Comparison of ENCODE assay signal across 12 cellular contexts in genomic region chr10:71243756-71244637, GRCh38. TPM values are rescaled to one million over a fixed set of nuclear protein-coding genes. Genes with fewer than 3 reads are reported as not detected.
DNase-seq lines count a peak whose midpoint lies in the region; ATAC-seq and TF ChIP-seq lines count a peak whose summit lies in the region.
"Had no signal": no experiment of that assay in that cellular context is flagged by ENCODE, and none has a peak within 500 bp of the region (broad histone marks: within the 10 kb centered on the region; RNA-seq: fewer than 3 reads in every experiment).

No MANE protein-coding gene starts in this region.

- intact Hi-C loops in adrenal gland (cut with DNase I) (no loop called here), heart right ventricle (cut with DNase I) (no loop called here)

- no peaks in the 10 kb centered on the region for H3K9me3 Mint-ChIP-seq in naive thymus-derived CD8-positive, alpha-beta T cell

- H3K4me1 Mint-ChIP-seq in naive thymus-derived CD8-positive, alpha-beta T cell = no peaks in the 10 kb centered on the region

- H3K27me3 Mint-ChIP-seq in naive thymus-derived CD8-positive, alpha-beta T cell = peaks cover 0 to 15% (median 8%) of the 10 kb centered on the region in 5 donors

- H3K27ac ChIP-seq in HEK293 (ENCODE audit: extremely low read depth, low read depth, low read length) (no peak overlapping the region), adrenal gland (peak overlapping the region in 3 of 5 donors; percentile 15 to 80 (median 68)), heart right ventricle (peak overlapping the region in 9 of 10 donors; percentile 34 to 80 (median 76)), skeletal muscle tissue (ENCODE audit: low read depth, low read length) (no peak overlapping the region)
- H3K27ac ChIP-seq: WERI-Rb-1 had no signal

- TF ChIP-seq CTCF in HEK293 (tag by site-specific recombination; IDR thresholded peaks at IDR 0.05) (no peak), adrenal gland (IDR thresholded peaks at IDR 0.05) (no peak), heart right ventricle (IDR thresholded peaks at IDR 0.05) (no peak)

- no peaks in the 10 kb centered on the region for H3K36me3 Mint-ChIP-seq in naive thymus-derived CD8-positive, alpha-beta T cell

- DNase-seq in adrenal gland = no peak
- DNase-seq in heart right ventricle = no peak
- DNase-seq in naive thymus-derived CD8-positive, alpha-beta T cell = no peak
- no peak for DNase-seq in hypothalamus (lab: John Stamatoyannopoulos, UW)
- no peak for DNase-seq in HUDEP-2 (lab: John Stamatoyannopoulos, UW; ENCODE audit: unreplicated experiment in 76 of 76)
- DNase-seq: amygdala; NCI-H526 treated with DMSO at 0.1 percent for 48 hours; stimulated activated CD4-positive, alpha-beta T cell treated with anti-CD3 and anti-CD28 coated beads, Interleukin-15, amount 100 ng/mL, for 24 hours; WERI-Rb-1 had no signal

- H3K9me3 ChIP-seq in HEK293 (ENCODE audit: control insufficient read depth, insufficient read depth, low read depth, low read length) = no peaks in the 10 kb centered on the region
- H3K9me3 ChIP-seq in adrenal gland (replicated peaks in 1 of 3) = no peaks in the 10 kb centered on the region
- H3K9me3 ChIP-seq in heart right ventricle = no peaks in the 10 kb centered on the region
- H3K9me3 ChIP-seq in skeletal muscle tissue (ENCODE audit: control insufficient read depth in 3 of 3, low read length in 3 of 3) = no peaks in the 10 kb centered on the region

- H3K27me3 ChIP-seq in adrenal gland = no peaks in the 10 kb centered on the region
- H3K27me3 ChIP-seq in heart right ventricle = no peaks in the 10 kb centered on the region
- H3K27me3 ChIP-seq in skeletal muscle tissue (ENCODE audit: control insufficient read depth in 3 of 3, insufficient read depth in 3 of 3, low read length in 3 of 3) = peaks cover 0 to 3% (median 0%) of the 10 kb centered on the region in 3 donors

- ATAC-seq in heart right ventricle (peak in 4 of 8 donors; percentile 8 to 39 (median 18)), HG03457 (IDR thresholded peaks at IDR 0.05; ENCODE audit: unreplicated experiment) (no peak)
- ATAC-seq in naive thymus-derived CD8-positive, alpha-beta T cell = no peak

- H3K27ac Mint-ChIP-seq in naive thymus-derived CD8-positive, alpha-beta T cell = no peak overlapping the region

- POLR2A ChIA-PET in HEK293 (lab: Yijun Ruan, JAX) = no interaction called here
- POLR2A ChIA-PET in naive thymus-derived CD8-positive, alpha-beta T cell (lab: Charles Lee) = no interaction called here

- WGBS in adrenal gland, 4 donors = 44 to 62% (median 49%) methylated on average over 8 to 9 of the region's 9 CpGs
- WGBS in heart right ventricle, 2 donors = 37 to 41% methylated on average over 9 of the region's 9 CpGs

- TF ChIP-seq POLR2A in adrenal gland (IDR thresholded peaks at IDR 0.05) = no peak

- CTCF ChIA-PET in HEK293 (lab: Yijun Ruan, JAX) = interaction anchor here (0.6 to 1.4 kb wide), 5 partner anchors 27 to 366 kb away, joined by 3 to 6 read pairs (median 4); no protein-coding TSS in a partner anchor

- no peak overlapping the region for H3K4me3 Mint-ChIP-seq in naive thymus-derived CD8-positive, alpha-beta T cell

- peak overlapping the region in 1 of 3 donors; percentile 19 for H3K9ac ChIP-seq in skeletal muscle tissue (ENCODE audit: low read depth in 1 of 3, low read length in 3 of 3)

- H3K4me1 ChIP-seq in HEK293 (ENCODE audit: control insufficient read depth, insufficient read depth, low read length) (peaks cover 13% of the 10 kb centered on the region), adrenal gland (replicated peaks in 1 of 2) (peaks cover 0 to 82% of the 10 kb centered on the region in 2 donors), heart right ventricle (peaks cover 78 to 100% (median 94%) of the 10 kb centered on the region in 9 donors), skeletal muscle tissue (ENCODE audit: control insufficient read depth in 3 of 3, insufficient read depth in 3 of 3, low read length in 3 of 3) (peaks cover 47 to 71% (median 63%) of the 10 kb centered on the region in 3 donors)

- H3K4me3 ChIP-seq in HEK293 (ENCODE audit: low read depth, low read length) (no peak overlapping the region), adrenal gland (no peak overlapping the region), heart right ventricle (peak overlapping the region in 6 of 10 donors; percentile 10 to 46 (median 39)), skeletal muscle tissue (ENCODE audit: low read length in 3 of 3) (peak overlapping the region; percentile 54 to 63 (median 57))

- H3K36me3 ChIP-seq in HEK293 (ENCODE audit: control insufficient read depth in 2 of 2, insufficient read depth in 1 of 2, low read length in 2 of 2) (no peaks in the 10 kb centered on the region), adrenal gland (replicated peaks in 1 of 2) (no peaks in the 10 kb centered on the region), heart right ventricle (no peaks in the 10 kb centered on the region), skeletal muscle tissue (ENCODE audit: control insufficient read depth in 3 of 3, insufficient read depth in 3 of 3, low read length in 3 of 3) (no peaks in the 10 kb centered on the region)
- H3K36me3 ChIP-seq: WERI-Rb-1 had no signal

TF ChIP-seq in HEK293, 187 proteins besides CTCF, POLR2A, EP300 and RAD21:
- TF ChIP-seq ZNF311 (tag by site-specific recombination; IDR thresholded peaks at IDR 0.05; ENCODE audit: borderline replicate concordance) = no peak
- TF ChIP-seq KLF10 (tag by site-specific recombination; IDR thresholded peaks at IDR 0.05) = no peak
- no peak for TF ChIP-seq ZNF792 (tag by site-specific recombination; IDR thresholded peaks at IDR 0.05)
- TF ChIP-seq ZNF423 (tag by site-specific recombination; IDR thresholded peaks at IDR 0.05) = peak; percentile 33; the same call in 1 of the 2 replicates
- TF ChIP-seq ZNF24 (tag by site-specific recombination; IDR thresholded peaks at IDR 0.05) = no peak
- TF ChIP-seq MEIS1 (CRISPR knock-in tag; IDR thresholded peaks at IDR 0.05; ENCODE audit: borderline replicate concordance) = no peak
- TF ChIP-seq ZNF768 (tag by site-specific recombination; IDR thresholded peaks at IDR 0.05) = peak; percentile 75; the same call in 1 of the 2 replicates
- no peak for TF ChIP-seq ZNF660 (tag by site-specific recombination; IDR thresholded peaks at IDR 0.05)
- TF ChIP-seq KLF9 (tag by site-specific recombination; IDR thresholded peaks at IDR 0.05; ENCODE audit: low read depth) = no peak
- no peak for TF ChIP-seq MZF1 (tag by site-specific recombination; IDR thresholded peaks at IDR 0.05; ENCODE audit: borderline replicate concordance)
- 0 out of 2 replicates have a peak, but pooled peaks have one; percentile 41 for TF ChIP-seq KLF17 (tag by site-specific recombination; IDR thresholded peaks at IDR 0.05)
- no peak for TF ChIP-seq SCRT1 (tag by site-specific recombination; IDR thresholded peaks at IDR 0.05; ENCODE audit: borderline replicate concordance)
- TF ChIP-seq ZNF692 (tag by site-specific recombination; IDR thresholded peaks at IDR 0.05) = no peak
- TF ChIP-seq KLF1 (tag by site-specific recombination; IDR thresholded peaks at IDR 0.05) = peak; percentile 88
- 0 out of 2 replicates have a peak, but pooled peaks have one; percentile 20 for TF ChIP-seq ZBTB8A (tag by site-specific recombination; IDR thresholded peaks at IDR 0.05)
- no peak for TF ChIP-seq ZNF248 (tag by site-specific recombination; IDR thresholded peaks at IDR 0.05)
- peak; percentile 76 for TF ChIP-seq ZIC2 (tag by site-specific recombination; IDR thresholded peaks at IDR 0.05)
- no peak for TF ChIP-seq ZNF214 (tag by site-specific recombination; IDR thresholded peaks at IDR 0.05; ENCODE audit: borderline replicate concordance)

RNA-seq across cellular contexts. Expression of gene UNC5B, which starts 31.6 kb away (rescaled TPM):
- total RNA-seq in adrenal gland = 10 to 100 TPM in 5 of 8 donors, 1 to 10 TPM in 3; 6.8 to 27.0 (median 10.9) TPM
- 1 to 10 TPM; 3.0 to 7.9 (median 7.3) TPM for polyA plus RNA-seq in adrenal gland
- total RNA-seq in heart right ventricle = 10 to 100 TPM in 9 of 10 donors, 1 to 10 TPM in 1; 9.0 to 20.6 (median 12.5) TPM
- 1 to 10 TPM; 3.3 to 5.9 TPM for polyA plus RNA-seq in heart right ventricle
- total RNA-seq in skeletal muscle tissue = 6.3 TPM
- total RNA-seq in naive thymus-derived CD8-positive, alpha-beta T cell = not detected
- under 1 TPM in 1 of 3 donors, not detected in 2; 0.03 TPM for polyA plus RNA-seq in naive thymus-derived CD8-positive, alpha-beta T cell

Comparison
In these comparisons a context has a peak if more than half of its experiments do, and no peak if none do; other contexts are left out.
1. H3K27ac ChIP-seq: peak in adrenal gland (3 of 5) and heart right ventricle (9 of 10); none in HEK293 (single experiment) and skeletal muscle tissue (single experiment).
2. H3K4me3 ChIP-seq: peak in heart right ventricle (6 of 10) and skeletal muscle tissue (3 of 3); none in HEK293 (single experiment) and adrenal gland (0 of 4).